8 cellular contexts compared by ENCODE assay signal in genomic region chr16:69106491-69107291, GRCh38.
DNase-seq lines count a peak whose midpoint lies in the region; ATAC-seq and TF ChIP-seq lines count a peak whose summit lies in the region.

No MANE protein-coding gene starts in this region.

- no peak for TF ChIP-seq CTCF in LNCaP clone FGC (IDR thresholded peaks at IDR 0.05; ENCODE audit: control insufficient read depth, extremely low read depth, insufficient read depth)

- H3K9ac ChIP-seq in muscle layer of colon (ENCODE audit: low read length): no peak overlapping the region

- H3K27ac ChIP-seq in muscle layer of colon (ENCODE audit: low read depth, low read length): no peak overlapping the region

- peaks cover 25% of the 10 kb centered on the region for H3K4me1 Mint-ChIP-seq in dendritic cell treated with granulocyte-macrophage colony-stimulating factor and Interleukin-4, amounts not matched to agents 40 ng/mL and 50 ng/mL, for 4 days (ENCODE audit: low read depth)

- no peak for ATAC-seq in HG02981 (IDR thresholded peaks at IDR 0.05; ENCODE audit: unreplicated experiment)
- no peak for ATAC-seq in HG02885 (IDR thresholded peaks at IDR 0.05; ENCODE audit: poor library complexity, unreplicated experiment)

- H3K9me3 ChIP-seq in muscle layer of colon (ENCODE audit: low read length): no peaks in the 10 kb centered on the region

- peak overlapping the region; percentile 28 for H3K4me3 Mint-ChIP-seq in dendritic cell treated with granulocyte-macrophage colony-stimulating factor and Interleukin-4, amounts not matched to agents 40 ng/mL and 50 ng/mL, for 4 days

- peaks cover 24% of the 10 kb centered on the region for H3K4me1 ChIP-seq in muscle layer of colon (ENCODE audit: insufficient read depth, low read length)

- H3K36me3 ChIP-seq in muscle layer of colon (ENCODE audit: insufficient read depth, low read length): peaks cover 5% of the 10 kb centered on the region

- H3K27ac Mint-ChIP-seq in dendritic cell treated with granulocyte-macrophage colony-stimulating factor and Interleukin-4, amounts not matched to agents 40 ng/mL and 50 ng/mL, for 4 days: no peak overlapping the region

- peak; percentile 6 for DNase-seq in COR-L47 (lab: John Stamatoyannopoulos, UW)
- DNase-seq in LNCaP clone FGC (ENCODE audit: low read depth): no peak
- DNase-seq in GDM1 (lab: John Stamatoyannopoulos, UW): no peak
- DNase-seq in SHP77 treated with DMSO at 0.1 percent for 48 hours (lab: John Stamatoyannopoulos, UW): no peak

- H3K36me3 Mint-ChIP-seq in dendritic cell treated with granulocyte-macrophage colony-stimulating factor and Interleukin-4, amounts not matched to agents 40 ng/mL and 50 ng/mL, for 4 days (ENCODE audit: low read depth): peaks cover 27% of the 10 kb centered on the region

- intact Hi-C loops in dendritic cell treated with granulocyte-macrophage colony-stimulating factor and Interleukin-4, amounts not matched to agents 40 ng/mL and 50 ng/mL, for 4 days (cut with micrococcal nuclease): no loop called here

- H3K4me3 ChIP-seq in LNCaP clone FGC (ENCODE audit: low read depth, low read length) (peak overlapping the region; percentile 44), muscle layer of colon (ENCODE audit: low read depth in 1 of 2, low read length in 2 of 2) (peak overlapping the region; percentile 42 to 45)

- H3K27me3 ChIP-seq in muscle layer of colon (ENCODE audit: control insufficient read depth in 1 of 2, insufficient read depth in 2 of 2, low read length in 2 of 2): peaks cover 6 to 31% of the 10 kb centered on the region in 2 donors

- H3K9me3 Mint-ChIP-seq in dendritic cell treated with granulocyte-macrophage colony-stimulating factor and Interleukin-4, amounts not matched to agents 40 ng/mL and 50 ng/mL, for 4 days: no peaks in the 10 kb centered on the region

- peaks cover 71% of the 10 kb centered on the region for H3K27me3 Mint-ChIP-seq in dendritic cell treated with granulocyte-macrophage colony-stimulating factor and Interleukin-4, amounts not matched to agents 40 ng/mL and 50 ng/mL, for 4 days
